21 cellular contexts compared by ENCODE assay signal in genomic region chr6:170436209-170436809, GRCh38.
DNase-seq lines count a peak whose midpoint lies in the region; ATAC-seq, FAIRE-seq and TF ChIP-seq lines count a peak whose summit lies in the region.
"Had no signal": no experiment of that assay in that cellular context is flagged by ENCODE, and none has a peak within 500 bp of the region (broad histone marks: within the 10 kb centered on the region; RNA-seq: fewer than 3 reads in every experiment).

No MANE protein-coding gene starts in this region.

- peaks cover 26% of the 10 kb centered on the region for H3K4me1 ChIP-seq in BLaER1
- peaks cover 0 to 6% of the 10 kb centered on the region in 2 donors for H3K4me1 ChIP-seq in kidney (ENCODE audit: control insufficient read depth in 1 of 2, insufficient read depth in 1 of 2, low read depth in 1 of 2, low read length in 2 of 2)
- H3K4me1 ChIP-seq: HAP-1 had no signal

- H3K27ac ChIP-seq in BLaER1, result no peak overlapping the region
- no peak overlapping the region for H3K27ac ChIP-seq in kidney (ENCODE audit: low read depth in 2 of 2, low read length in 2 of 2)
- H3K27ac ChIP-seq: 22Rv1; BLaER1 treated with 17β-estradiol and CSF1 and Interleukin-3, amounts not matched to agents 10 nM and 100 nM had no signal

- no peak overlapping the region for H3K4me3 ChIP-seq in BLaER1
- no peak overlapping the region for H3K4me3 ChIP-seq in H7 (ENCODE audit: insufficient read depth, low read depth, low read length)
- H3K4me3 ChIP-seq in kidney (ENCODE audit: low read length in 2 of 2), result no peak overlapping the region
- H3K4me3 ChIP-seq: BLaER1 treated with 17β-estradiol and CSF1 and Interleukin-3, amounts not matched to agents 10 nM and 100 nM; HAP-1 had no signal

- H3K4me2 ChIP-seq in BLaER1, result peak overlapping the region; percentile 26; the same call in 1 of the 2 replicates

- FAIRE-seq in kidney (lab: Jason Lieb, UNC), result no peak
- FAIRE-seq: G401.6, GM12891, HTR-8/SVneo had no signal

- no peak overlapping the region for H3K9ac ChIP-seq in BLaER1
- H3K9ac ChIP-seq in kidney (ENCODE audit: low read length in 2 of 2), result no peak overlapping the region
- H3K9ac ChIP-seq: BLaER1 treated with 17β-estradiol and CSF1 and Interleukin-3, amounts not matched to agents 10 nM and 100 nM had no signal

- DNase-seq in DMS 273 (lab: John Stamatoyannopoulos, UW; ENCODE audit: unreplicated experiment), result peak; percentile 61
- DNase-seq in DMS 273 treated with DMSO at 0.1 percent for 48 hours (lab: John Stamatoyannopoulos, UW), result no peak
- DNase-seq in NCI-H69 (lab: John Stamatoyannopoulos, UW), result peak; percentile 65
- DNase-seq in mesenteric fat pad (ENCODE audit: low spot score), result peak; percentile 20
- no peak for DNase-seq in H7
- no peak for DNase-seq in kidney
- DNase-seq: AML-193; CD4-positive, CD25-positive, alpha-beta regulatory T cell; DMS153; DMS79 treated with DMSO at 0.1 percent for 48 hours; EL; GOT3; HFFc6 had no signal

- H3K27me3 ChIP-seq in BLaER1, result no peaks in the 10 kb centered on the region
- no peaks in the 10 kb centered on the region for H3K27me3 ChIP-seq in H7 (ENCODE audit: control insufficient read depth, insufficient read depth, low read length)
- H3K27me3 ChIP-seq: BLaER1 treated with 17β-estradiol and CSF1 and Interleukin-3, amounts not matched to agents 10 nM and 100 nM had no signal

- intact Hi-C loops in kidney (cut with DNase I), result no loop called here

- H3K36me3 ChIP-seq in BLaER1, result no peaks in the 10 kb centered on the region
- no peaks in the 10 kb centered on the region for H3K36me3 ChIP-seq in H7 (replicated peaks; ENCODE audit: control insufficient read depth, insufficient read depth, low read length)
- no peaks in the 10 kb centered on the region for H3K36me3 ChIP-seq in kidney (ENCODE audit: control insufficient read depth in 1 of 2, insufficient read depth in 2 of 2, low read length in 2 of 2)
- H3K36me3 ChIP-seq: BLaER1 treated with 17β-estradiol and CSF1 and Interleukin-3, amounts not matched to agents 10 nM and 100 nM; HAP-1 had no signal

- no peak for ATAC-seq in GM21423 (IDR thresholded peaks at IDR 0.05; ENCODE audit: unreplicated experiment)

- H3K9me3 ChIP-seq in BLaER1, result peaks cover 18% of the 10 kb centered on the region
- H3K9me3 ChIP-seq in kidney (ENCODE audit: control insufficient read depth in 1 of 2, low read length in 2 of 2), result peaks cover 0 to 3% of the 10 kb centered on the region in 2 donors

- TF ChIP-seq CTCF in kidney (IDR thresholded peaks at IDR 0.05; ENCODE audit: borderline replicate concordance, extremely low read depth, insufficient read depth), result no peak

- no peaks in the 10 kb centered on the region for H4K20me1 ChIP-seq in BLaER1
- H4K20me1 ChIP-seq: BLaER1 treated with 17β-estradiol and CSF1 and Interleukin-3, amounts not matched to agents 10 nM and 100 nM had no signal

Comparison
In these comparisons a context has a peak if more than half of its experiments do, and no peak if none do; other contexts are left out.
1. DNase-seq: peak in DMS 273 (single experiment), NCI-H69 (single experiment) and mesenteric fat pad (single experiment); none in DMS 273 treated with DMSO at 0.1 percent for 48 hours (single experiment), H7 (single experiment) and kidney (single experiment).